ENCODE assay signal across 17 cellular contexts in the genomic region with DNA sequence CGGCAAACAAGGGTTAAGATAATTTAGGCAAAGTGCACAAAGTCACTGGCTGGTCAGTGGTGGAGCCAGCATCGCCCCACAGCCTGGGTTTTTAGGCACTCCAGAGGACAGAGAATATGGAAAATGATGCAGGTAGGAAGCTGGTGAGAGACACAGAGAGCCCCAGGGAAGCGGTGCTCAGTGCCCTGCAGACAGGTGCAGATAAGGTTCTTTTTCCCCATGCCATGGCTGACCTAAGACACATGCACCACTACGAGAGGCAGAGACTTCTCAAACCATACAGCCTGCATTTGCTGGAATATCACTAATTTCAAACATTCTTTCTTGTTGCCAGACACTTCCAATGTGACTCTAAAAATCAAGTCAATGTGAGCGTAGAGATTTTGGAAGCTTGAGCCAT.
DNase-seq lines count a peak whose midpoint lies in the region; ATAC-seq and TF ChIP-seq lines count a peak whose summit lies in the region.
"Had no signal": no experiment of that assay in that cellular context is flagged by ENCODE, and none has a peak within 500 bp of the region (broad histone marks: within the 10 kb centered on the region; RNA-seq: fewer than 3 reads in every experiment).

No MANE protein-coding gene starts in this region.

- H3K27ac Mint-ChIP-seq in glutamatergic neuron (ENCODE audit: unreplicated experiment) = peak overlapping the region; percentile 31
- H3K27ac Mint-ChIP-seq: CD4-positive, alpha-beta memory T cell; CD4-positive, CD25-positive, alpha-beta regulatory T cell; CD8-positive, alpha-beta memory T cell had no signal

- H3K27me3 ChIP-seq in BLaER1 = no peaks in the 10 kb centered on the region
- peaks cover 0 to 7% (median 0%) of the 10 kb centered on the region in 11 experiments; a peak in 1 of 22 replicates for H3K27me3 ChIP-seq in BLaER1 treated with 17β-estradiol and CSF1 and Interleukin-3, amounts not matched to agents 10 nM and 100 nM
- H3K27me3 ChIP-seq: BE2C had no signal

- peaks cover 30% of the 10 kb centered on the region for H3K4me1 Mint-ChIP-seq in glutamatergic neuron (ENCODE audit: low read depth, unreplicated experiment)
- H3K4me1 Mint-ChIP-seq: CD4-positive, alpha-beta memory T cell; CD4-positive, CD25-positive, alpha-beta regulatory T cell; CD8-positive, alpha-beta memory T cell had no signal

- H3K9me3 ChIP-seq in BLaER1 = no peaks in the 10 kb centered on the region
- no peaks in the 10 kb centered on the region; a peak in 2 of 22 replicates for H3K9me3 ChIP-seq in BLaER1 treated with 17β-estradiol and CSF1 and Interleukin-3, amounts not matched to agents 10 nM and 100 nM (replicated peaks in 1 of 11)
- H3K9me3 ChIP-seq: BE2C had no signal

- TF ChIP-seq CTCF in glutamatergic neuron (IDR thresholded peaks at IDR 0.05; ENCODE audit: partially characterized antibody, unreplicated experiment) = no peak

- ATAC-seq in HG03108 (IDR thresholded peaks at IDR 0.05; ENCODE audit: unreplicated experiment) (no peak), GM18511 (IDR thresholded peaks at IDR 0.05; ENCODE audit: unreplicated experiment) (no peak)

- H3K27me3 Mint-ChIP-seq in glutamatergic neuron (ENCODE audit: unreplicated experiment) = peaks cover 8% of the 10 kb centered on the region

- no peaks in the 10 kb centered on the region for H4K20me1 ChIP-seq in BLaER1
- H4K20me1 ChIP-seq in BLaER1 treated with 17β-estradiol and CSF1 and Interleukin-3, amounts not matched to agents 10 nM and 100 nM = no peaks in the 10 kb centered on the region

- DNase-seq in glutamatergic neuron (no peak), NCI-H526 treated with DMSO at 0.1 percent for 48 hours (lab: John Stamatoyannopoulos, UW) (no peak)
- DNase-seq: 8988T; ACHN; BE2C; C1 segment of cervical spinal cord; CD4-positive, alpha-beta memory T cell; CD4-positive, CD25-positive, alpha-beta regulatory T cell; CD8-positive, alpha-beta memory T cell; COR-L47; DMS79 treated with DMSO at 0.1 percent for 48 hours; GF-D8 had no signal

- peak overlapping the region; percentile 76; the same call in 1 of the 2 replicates for H3K4me2 ChIP-seq in BLaER1
- H3K4me2 ChIP-seq in BLaER1 treated with 17β-estradiol and CSF1 and Interleukin-3, amounts not matched to agents 10 nM and 100 nM = peak overlapping the region in 8 of 11 experiments; percentile 2 to 87 (median 82); a peak in 8 of 22 replicates

- no peak overlapping the region for H3K9ac ChIP-seq in BLaER1
- no peak overlapping the region for H3K9ac ChIP-seq in BLaER1 treated with 17β-estradiol and CSF1 and Interleukin-3, amounts not matched to agents 10 nM and 100 nM

- H3K27ac ChIP-seq in BLaER1 = no peak overlapping the region
- H3K27ac ChIP-seq in BLaER1 treated with 17β-estradiol and CSF1 and Interleukin-3, amounts not matched to agents 10 nM and 100 nM = no peak overlapping the region

- H3K36me3 ChIP-seq in BLaER1 = no peaks in the 10 kb centered on the region
- no peaks in the 10 kb centered on the region for H3K36me3 ChIP-seq in BLaER1 treated with 17β-estradiol and CSF1 and Interleukin-3, amounts not matched to agents 10 nM and 100 nM
- H3K36me3 ChIP-seq: BE2C had no signal

- H3K4me3 Mint-ChIP-seq in glutamatergic neuron (ENCODE audit: unreplicated experiment) = no peak overlapping the region
- H3K4me3 Mint-ChIP-seq: CD14-positive monocyte; CD4-positive, alpha-beta memory T cell; CD4-positive, CD25-positive, alpha-beta regulatory T cell; CD8-positive, alpha-beta memory T cell had no signal

- H3K9me3 Mint-ChIP-seq in glutamatergic neuron (ENCODE audit: unreplicated experiment) = peaks cover 11% of the 10 kb centered on the region
- H3K9me3 Mint-ChIP-seq: CD14-positive monocyte had no signal

- H3K36me3 Mint-ChIP-seq in glutamatergic neuron (ENCODE audit: unreplicated experiment) = no peaks in the 10 kb centered on the region
- H3K36me3 Mint-ChIP-seq: CD14-positive monocyte; CD4-positive, alpha-beta memory T cell; CD4-positive, CD25-positive, alpha-beta regulatory T cell; CD8-positive, alpha-beta memory T cell had no signal

- H3K4me3 ChIP-seq in BLaER1 = no peak overlapping the region
- H3K4me3 ChIP-seq in BLaER1 treated with 17β-estradiol and CSF1 and Interleukin-3, amounts not matched to agents 10 nM and 100 nM = no peak overlapping the region

- peaks cover 79% of the 10 kb centered on the region for H3K4me1 ChIP-seq in BLaER1
- H3K4me1 ChIP-seq in BLaER1 treated with 17β-estradiol and CSF1 and Interleukin-3, amounts not matched to agents 10 nM and 100 nM = peaks cover 65 to 82% (median 70%) of the 10 kb centered on the region in 10 experiments
- H3K4me1 ChIP-seq: BE2C had no signal
